1 cellular context compared by ENCODE assay signal in genomic region chr3:38450853-38451252, GRCh38.
TF ChIP-seq lines count a peak whose summit lies in the region.

No MANE protein-coding gene starts in this region.

TF ChIP-seq in K562, 482 proteins besides CTCF, POLR2A, EP300 and RAD21:
- TF ChIP-seq LARP7 (IDR thresholded peaks at IDR 0.05) = no peak
- TF ChIP-seq NFXL1 (CRISPR knock-in tag; IDR thresholded peaks at IDR 0.05) = no peak
- no peak for TF ChIP-seq YBX1 (IDR thresholded peaks at IDR 0.05)
- no peak for TF ChIP-seq ZNF57 (CRISPR knock-in tag; IDR thresholded peaks at IDR 0.05)
- no peak for TF ChIP-seq TCF7L2 (IDR thresholded peaks at IDR 0.05; ENCODE audit: low read depth, low read length)
- peak; percentile 85; the same call in 1 of the 2 replicates for TF ChIP-seq ZNF124 (CRISPR knock-in tag; IDR thresholded peaks at IDR 0.05)
- TF ChIP-seq ZNF75A (CRISPR knock-in tag; IDR thresholded peaks at IDR 0.05) = no peak
